In genomic region chr15:48964898-48965297, GRCh38 we compare ENCODE assay signal across 20 cellular contexts. TPM values are rescaled to one million over a fixed set of nuclear protein-coding genes. Genes with fewer than 3 reads are reported as not detected.
DNase-seq lines count a peak whose midpoint lies in the region; ATAC-seq, FAIRE-seq and TF ChIP-seq lines count a peak whose summit lies in the region.
"Had no signal": no experiment of that assay in that cellular context is flagged by ENCODE, and none has a peak within 500 bp of the region (broad histone marks: within the 10 kb centered on the region; RNA-seq: fewer than 3 reads in every experiment).

No MANE protein-coding gene starts in this region.

- no peak for DNase-seq in T-helper 2 cell treated with Interferon-gamma antibody and Interleukin-4, amounts not matched to agents 5 μg/mL and 100 μg/mL, for 36 hours (ENCODE audit: low spot score)
- no peak for DNase-seq in T-helper 2 cell
- DNase-seq in CD8-positive, alpha-beta T cell, result no peak
- no peak for DNase-seq in natural killer cell
- no peak for DNase-seq in NOMO-1 (lab: John Stamatoyannopoulos, UW; ENCODE audit: unreplicated experiment in 2 of 2)
- no peak for DNase-seq in NCI-H2171 (lab: John Stamatoyannopoulos, UW)
- DNase-seq in GM19239 (ENCODE audit: insufficient read length, low spot score), result no peak
- DNase-seq: 8988T; BE2C; brain microvascular endothelial cell; KG1; NCI-H1048; NCI-H2081; NCI-H510A treated with DMSO at 0.1 percent for 48 hours; stimulated activated CD4-positive, alpha-beta T cell treated with anti-CD3 and anti-CD28 coated beads, Interleukin-2, amount 100 ng/mL, for 24 hours; stomach; SW 1271; WERI-Rb-1 had no signal

- H3K27ac ChIP-seq in CD8-positive, alpha-beta T cell (ENCODE audit: low read depth, low read length), result no peak overlapping the region
- H3K27ac ChIP-seq: brain microvascular endothelial cell, stomach, WERI-Rb-1 had no signal

- no peaks in the 10 kb centered on the region for H3K27me3 Mint-ChIP-seq in T-helper 2 cell treated with Interferon-gamma antibody and Interleukin-4, amounts not matched to agents 5 μg/mL and 100 μg/mL, for 36 hours (ENCODE audit: low read depth)
- H3K27me3 Mint-ChIP-seq in CD8-positive, alpha-beta T cell (ENCODE audit: low read depth), result peaks cover 41% of the 10 kb centered on the region
- peaks cover 15% of the 10 kb centered on the region for H3K27me3 Mint-ChIP-seq in activated naive CD8-positive, alpha-beta T cell
- no peaks in the 10 kb centered on the region for H3K27me3 Mint-ChIP-seq in natural killer cell (ENCODE audit: low read depth in 2 of 2)

- FAIRE-seq in GM19239 (lab: Jason Lieb, UNC), result no peak

- peaks cover 13% of the 10 kb centered on the region for H3K27me3 ChIP-seq in CD8-positive, alpha-beta T cell (ENCODE audit: insufficient read depth, low read length)
- H3K27me3 ChIP-seq: BE2C, brain microvascular endothelial cell had no signal

- peak overlapping the region; percentile 71 for H3K4me3 Mint-ChIP-seq in T-helper 2 cell treated with Interferon-gamma antibody and Interleukin-4, amounts not matched to agents 5 μg/mL and 100 μg/mL, for 36 hours
- peak overlapping the region; percentile 10 for H3K4me3 Mint-ChIP-seq in CD8-positive, alpha-beta T cell
- peak overlapping the region; percentile 86 for H3K4me3 Mint-ChIP-seq in activated naive CD8-positive, alpha-beta T cell
- H3K4me3 Mint-ChIP-seq in natural killer cell, result peak overlapping the region; percentile 66

- ATAC-seq in CD8-positive, alpha-beta T cell, result no peak
- ATAC-seq in natural killer cell, result no peak

- H3K27ac Mint-ChIP-seq in T-helper 2 cell treated with Interferon-gamma antibody and Interleukin-4, amounts not matched to agents 5 μg/mL and 100 μg/mL, for 36 hours, result peak overlapping the region; percentile 78
- no peak overlapping the region for H3K27ac Mint-ChIP-seq in CD8-positive, alpha-beta T cell
- no peak overlapping the region for H3K27ac Mint-ChIP-seq in activated naive CD8-positive, alpha-beta T cell
- H3K27ac Mint-ChIP-seq in natural killer cell, result peak overlapping the region in 1 of 2 donors; percentile 24

- no peak for TF ChIP-seq CTCF in CD8-positive, alpha-beta T cell (IDR thresholded peaks at IDR 0.05)
- TF ChIP-seq CTCF in natural killer cell (IDR thresholded peaks at IDR 0.05), result no peak

- H3K36me3 Mint-ChIP-seq in T-helper 2 cell treated with Interferon-gamma antibody and Interleukin-4, amounts not matched to agents 5 μg/mL and 100 μg/mL, for 36 hours (ENCODE audit: low read depth), result peaks cover 4% of the 10 kb centered on the region
- H3K36me3 Mint-ChIP-seq in CD8-positive, alpha-beta T cell, result no peaks in the 10 kb centered on the region
- H3K36me3 Mint-ChIP-seq in activated naive CD8-positive, alpha-beta T cell, result peaks cover 2% of the 10 kb centered on the region
- no peaks in the 10 kb centered on the region for H3K36me3 Mint-ChIP-seq in natural killer cell

- POLR2A ChIA-PET in CD8-positive, alpha-beta T cell (lab: Charles Lee), result no interaction called here

- H3K36me3 ChIP-seq in CD8-positive, alpha-beta T cell (ENCODE audit: insufficient read depth, low read length), result no peaks in the 10 kb centered on the region
- H3K36me3 ChIP-seq: BE2C, brain microvascular endothelial cell, stomach, WERI-Rb-1 had no signal

- H3K9me3 Mint-ChIP-seq in T-helper 2 cell treated with Interferon-gamma antibody and Interleukin-4, amounts not matched to agents 5 μg/mL and 100 μg/mL, for 36 hours, result no peaks in the 10 kb centered on the region
- H3K9me3 Mint-ChIP-seq in CD8-positive, alpha-beta T cell, result no peaks in the 10 kb centered on the region
- no peaks in the 10 kb centered on the region for H3K9me3 Mint-ChIP-seq in activated naive CD8-positive, alpha-beta T cell (ENCODE audit: low read depth)
- H3K9me3 Mint-ChIP-seq in natural killer cell, result no peaks in the 10 kb centered on the region

- CTCF ChIA-PET in CD8-positive, alpha-beta T cell (lab: Charles Lee), result interaction anchor here (0.8 to 6.9 kb wide), 3 partner anchors 11 to 152 kb away, joined by 3 to 49 read pairs (median 3); no protein-coding TSS in a partner anchor

- peaks cover 47% of the 10 kb centered on the region for H3K4me1 Mint-ChIP-seq in T-helper 2 cell treated with Interferon-gamma antibody and Interleukin-4, amounts not matched to agents 5 μg/mL and 100 μg/mL, for 36 hours (ENCODE audit: low read depth)
- H3K4me1 Mint-ChIP-seq in CD8-positive, alpha-beta T cell (ENCODE audit: low read depth), result peaks cover 29% of the 10 kb centered on the region
- H3K4me1 Mint-ChIP-seq in activated naive CD8-positive, alpha-beta T cell (ENCODE audit: low read depth), result peaks cover 33% of the 10 kb centered on the region
- peaks cover 41 to 44% of the 10 kb centered on the region in 2 donors for H3K4me1 Mint-ChIP-seq in natural killer cell

- H3K4me3 ChIP-seq in CD8-positive, alpha-beta T cell (ENCODE audit: low read depth, low read length), result no peak overlapping the region
- H3K4me3 ChIP-seq: lung had no signal

- peaks cover 26% of the 10 kb centered on the region for H3K4me1 ChIP-seq in CD8-positive, alpha-beta T cell (ENCODE audit: insufficient read depth, low read length)
- H3K4me1 ChIP-seq: BE2C had no signal

- H3K9me3 ChIP-seq in CD8-positive, alpha-beta T cell (ENCODE audit: low read length), result no peaks in the 10 kb centered on the region
- H3K9me3 ChIP-seq: BE2C, stomach had no signal

- intact Hi-C loops in CD8-positive, alpha-beta T cell (cut with DNase I, micrococcal nuclease), result no loop called here
- intact Hi-C loops in natural killer cell (cut with micrococcal nuclease), result no loop called here

RNA-seq across cellular contexts. Expression of gene SHC4, which starts 1.2 kb away (rescaled TPM):
- not detected for total RNA-seq in CD8-positive, alpha-beta T cell
- total RNA-seq in natural killer cell, result under 1 TPM; 0.19 to 0.43 (median 0.20) TPM

Comparison
In these comparisons a context has a peak if more than half of its experiments do, and no peak if none do; other contexts are left out.
1. H3K4me3 Mint-ChIP-seq: peak in every context shown above with its lines; median percentile 86 in activated naive CD8-positive, alpha-beta T cell; 71 in T-helper 2 cell treated with Interferon-gamma antibody and Interleukin-4, amounts not matched to agents 5 μg/mL and 100 μg/mL, for 36 hours; 66 in natural killer cell; 10 in CD8-positive, alpha-beta T cell.